Comparison of ENCODE assay signal across 20 cellular contexts in genomic region chr12:86724716-86725115, GRCh38.
A peak's percentile ranks its signal among the peaks of the same experiment; 100 is the strongest.
DNase-seq lines count a peak whose midpoint lies in the region; ATAC-seq and TF ChIP-seq lines count a peak whose summit lies in the region.
"Had no signal": no experiment of that assay in that cellular context is flagged by ENCODE, and none has a peak within 500 bp of the region (broad histone marks: within the 10 kb centered on the region; RNA-seq: fewer than 3 reads in every experiment).

No MANE protein-coding gene starts in this region.

- H3F3A ChIP-seq in smooth muscle cell (ENCODE audit: low read depth) = no peaks in the 10 kb centered on the region

- H3K4me2 ChIP-seq in smooth muscle cell = peak overlapping the region; percentile 22

- no peaks in the 10 kb centered on the region for H3K79me2 ChIP-seq in smooth muscle cell (ENCODE audit: low read depth)

- H3K9ac ChIP-seq in smooth muscle cell (ENCODE audit: low read depth) = peak overlapping the region; percentile 45

- H3K36me3 ChIP-seq in smooth muscle cell (ENCODE audit: low read depth) (no peaks in the 10 kb centered on the region), H7 (replicated peaks; ENCODE audit: control insufficient read depth, insufficient read depth, low read length) (no peaks in the 10 kb centered on the region)
- H3K36me3 ChIP-seq: heart left ventricle, tibial nerve had no signal

- TF ChIP-seq CTCF in smooth muscle cell (IDR thresholded peaks at IDR 0.05; ENCODE audit: borderline replicate concordance, insufficient read depth, poor library complexity, severe bottlenecking) = no peak

- DNase-seq in GM04504 (ENCODE audit: low read depth) = peak; percentile 14
- peak; percentile 11 for DNase-seq in RPMI7951 (ENCODE audit: low read depth)
- DNase-seq in fibroblast of peridontal ligament (ENCODE audit: extremely low read depth) = peak; percentile 86
- DNase-seq in smooth muscle cell (lab: John Stamatoyannopoulos, UW; ENCODE audit: unreplicated experiment) = no peak
- no peak for DNase-seq in H7
- DNase-seq: activated CD4-positive, alpha-beta T cell treated with anti-CD3 and anti-CD28 coated beads for 36 hours; activated CD8-positive, alpha-beta memory T cell treated with anti-CD3 and anti-CD28 coated beads, Interleukin-2, amount 50 U/mL, for 48 hours; anterior cingulate cortex; CD4-positive, CD25-positive, alpha-beta regulatory T cell; dermis blood vessel endothelial cell; heart left ventricle; kidney; natural killer cell; NCI-H2029 treated with DMSO at 0.1 percent for 48 hours; NCI-H524 treated with DMSO at 0.1 percent for 48 hours; stimulated activated naive B cell treated with anti-CD40 and anti-IgM and Interleukin-4, amounts not matched to agents 10 μg/mL and 1 μg/mL and 100 μg/mL, for 72 hours had no signal

- WGBS in smooth muscle cell (ENCODE audit: low lambda C conversion rate) = 14% methylated on average over 1 of the region's 1 CpG

- H3K4me1 ChIP-seq in smooth muscle cell (ENCODE audit: low read depth) = no peaks in the 10 kb centered on the region
- H3K4me1 ChIP-seq: heart left ventricle, tibial nerve had no signal

- H2AFZ ChIP-seq in smooth muscle cell (ENCODE audit: low read depth) = peak overlapping the region; percentile 40

- H3K4me3 ChIP-seq in smooth muscle cell (no peak overlapping the region), H7 (ENCODE audit: insufficient read depth, low read depth, low read length) (no peak overlapping the region)
- H3K4me3 ChIP-seq: heart left ventricle, tibial nerve had no signal

- ATAC-seq in GM19455 (IDR thresholded peaks at IDR 0.05; ENCODE audit: unreplicated experiment) (no peak), HG02885 (IDR thresholded peaks at IDR 0.05; ENCODE audit: poor library complexity, unreplicated experiment) (no peak)
- ATAC-seq: activated CD4-positive, alpha-beta T cell treated with anti-CD3 and anti-CD28 coated beads for 36 hours; heart left ventricle; natural killer cell; PC-3; stimulated activated naive B cell treated with anti-CD40 and anti-IgM and Interleukin-4, amounts not matched to agents 10 μg/mL and 1 μg/mL and 100 μg/mL, for 72 hours had no signal

- no peaks in the 10 kb centered on the region for H3K9me3 ChIP-seq in smooth muscle cell (replicated peaks; ENCODE audit: low read depth)
- H3K9me3 ChIP-seq: heart left ventricle, tibial nerve had no signal

- H3K27me3 ChIP-seq in smooth muscle cell (ENCODE audit: low read depth) (no peaks in the 10 kb centered on the region), H7 (ENCODE audit: control insufficient read depth, insufficient read depth, low read length) (no peaks in the 10 kb centered on the region)
- H3K27me3 ChIP-seq: heart left ventricle, tibial nerve had no signal

- H4K20me1 ChIP-seq in smooth muscle cell (ENCODE audit: low read depth) = no peaks in the 10 kb centered on the region

- peak overlapping the region; percentile 84 for H3K27ac ChIP-seq in smooth muscle cell (ENCODE audit: low read depth)
- H3K27ac ChIP-seq: heart left ventricle, tibial nerve had no signal

Comparison
In these comparisons a context has a peak if more than half of its experiments do, and no peak if none do; other contexts are left out.
1. DNase-seq: peak in GM04504 (single experiment), RPMI7951 (single experiment) and fibroblast of peridontal ligament (single experiment); none in smooth muscle cell (single experiment) and H7 (single experiment).